ENCODE assay signal across 9 cellular contexts in genomic region chr11:85810521-85810870, GRCh38. TPM values are rescaled to one million over a fixed set of nuclear protein-coding genes. Genes with fewer than 3 reads are reported as not detected.
A peak's percentile ranks its signal among the peaks of the same experiment; 100 is the strongest.
DNase-seq lines count a peak whose midpoint lies in the region; ATAC-seq and TF ChIP-seq lines count a peak whose summit lies in the region.
"Had no signal": no experiment of that assay in that cellular context is flagged by ENCODE, and none has a peak within 500 bp of the region (broad histone marks: within the 10 kb centered on the region; RNA-seq: fewer than 3 reads in every experiment).

No MANE protein-coding gene starts in this region.

- H3K4me1 Mint-ChIP-seq in WTC11, result peaks cover 16% of the 10 kb centered on the region

- H3K4me3 Mint-ChIP-seq in WTC11, result peak overlapping the region; percentile 82

- no peaks in the 10 kb centered on the region for H3K36me3 ChIP-seq in heart right ventricle
- no peaks in the 10 kb centered on the region for H3K36me3 ChIP-seq in sigmoid colon

- peaks cover 5 to 20% (median 12%) of the 10 kb centered on the region in 9 donors for H3K4me1 ChIP-seq in heart right ventricle
- H3K4me1 ChIP-seq in sigmoid colon, result peaks cover 0 to 16% (median 7%) of the 10 kb centered on the region in 4 donors

- H3K9me3 Mint-ChIP-seq in WTC11, result no peaks in the 10 kb centered on the region

- TF ChIP-seq CTCF in WTC11 (IDR thresholded peaks at IDR 0.05), result no peak
- TF ChIP-seq CTCF in heart right ventricle (IDR thresholded peaks at IDR 0.05), result no peak
- TF ChIP-seq CTCF in sigmoid colon (IDR thresholded peaks at IDR 0.05), result no peak

- CTCF ChIA-PET in WTC11 (lab: Charles Lee), result interaction anchor here (1.1 to 1.7 kb wide), 9 partner anchors 11 to 182 kb away, joined by 3 to 16 read pairs (median 4); partner anchors contain the start of genes CCDC83, TMEM126A and TMEM126B

- WGBS in heart right ventricle, 2 donors, result 4 to 5% methylated on average over 10 of the region's 10 CpGs
- WGBS in sigmoid colon, 2 donors, result 2 to 3% methylated on average over 10 of the region's 10 CpGs

- peak; percentile 5 for ATAC-seq in GM19025 (IDR thresholded peaks at IDR 0.05; ENCODE audit: low read depth, unreplicated experiment)
- peak; percentile 33 for ATAC-seq in WTC11
- ATAC-seq in heart right ventricle, result peak in 5 of 8 donors; percentile 3 to 7 (median 6)
- no peak for ATAC-seq in HG03108 (IDR thresholded peaks at IDR 0.05; ENCODE audit: unreplicated experiment)
- ATAC-seq in GM21360 (IDR thresholded peaks at IDR 0.05; ENCODE audit: unreplicated experiment), result no peak

- H3K36me3 Mint-ChIP-seq in WTC11, result no peaks in the 10 kb centered on the region

- H3K27ac Mint-ChIP-seq in WTC11, result no peak overlapping the region

- H3K27me3 Mint-ChIP-seq in WTC11 (ENCODE audit: low read depth), result peaks cover 46% of the 10 kb centered on the region

- DNase-seq in WTC11 (ENCODE audit: low spot score) (peak; percentile 23), heart right ventricle (no peak), sigmoid colon (no peak), UCSD-AML1 (lab: John Stamatoyannopoulos, UW; ENCODE audit: unreplicated experiment) (no peak), NCI-H510A (lab: John Stamatoyannopoulos, UW) (no peak)

- no peak for TF ChIP-seq EP300 in sigmoid colon (IDR thresholded peaks at IDR 0.05)

- POLR2A ChIA-PET in WTC11 (lab: Charles Lee), result interaction anchor here (0.5 to 1.5 kb wide), 3 partner anchors 56 to 647 kb away, joined by 3 to 4 read pairs (median 3); partner anchors contain the start of gene TMEM126A

- H3K27ac ChIP-seq in heart right ventricle, result peak overlapping the region in 7 of 10 donors; percentile 17 to 72 (median 30)
- peak overlapping the region in 2 of 4 donors; percentile 40 to 63 for H3K27ac ChIP-seq in sigmoid colon
- H3K27ac ChIP-seq: epithelial cell of prostate had no signal

- intact Hi-C loops in heart right ventricle (cut with DNase I), result loop anchor here in 2 of 10 donors (10.0 kb wide), 1 partner anchor 116 kb away; no protein-coding TSS in a partner anchor
- intact Hi-C loops in sigmoid colon (cut with DNase I), result no loop called here

- H3K4me3 ChIP-seq in heart right ventricle (peak overlapping the region; percentile 49 to 82 (median 70)), sigmoid colon (peak overlapping the region; percentile 39 to 62 (median 60))

- H3K9me3 ChIP-seq in heart right ventricle (no peaks in the 10 kb centered on the region), sigmoid colon (no peaks in the 10 kb centered on the region)

- peaks cover 0 to 20% (median 0%) of the 10 kb centered on the region in 7 donors for H3K27me3 ChIP-seq in heart right ventricle
- no peaks in the 10 kb centered on the region for H3K27me3 ChIP-seq in sigmoid colon

- no peak for TF ChIP-seq POLR2A in sigmoid colon (IDR thresholded peaks at IDR 0.05)

TF ChIP-seq in WTC11, 78 proteins besides CTCF, POLR2A, EP300 and RAD21:
- TF ChIP-seq AR (CRISPR knock-in tag; IDR thresholded peaks at IDR 0.05) (no peak), TEAD4 (CRISPR knock-in tag; IDR thresholded peaks at IDR 0.05) (no peak), MXD4 (CRISPR knock-in tag; IDR thresholded peaks at IDR 0.05; ENCODE audit: borderline replicate concordance) (no peak), ZNF416 (CRISPR knock-in tag; IDR thresholded peaks at IDR 0.05) (no peak), JUN (CRISPR knock-in tag; IDR thresholded peaks at IDR 0.05) (no peak), TEAD1 (CRISPR knock-in tag; IDR thresholded peaks at IDR 0.05) (no peak), ZNF138 (CRISPR knock-in tag; conservative IDR thresholded peaks at IDR 0.05) (no peak), HMGA2 (CRISPR knock-in tag; IDR thresholded peaks at IDR 0.05) (no peak), MAX (CRISPR knock-in tag; IDR thresholded peaks at IDR 0.05) (no peak), CREM (CRISPR knock-in tag; IDR thresholded peaks at IDR 0.05) (no peak)
- TF ChIP-seq, protein P1, sequence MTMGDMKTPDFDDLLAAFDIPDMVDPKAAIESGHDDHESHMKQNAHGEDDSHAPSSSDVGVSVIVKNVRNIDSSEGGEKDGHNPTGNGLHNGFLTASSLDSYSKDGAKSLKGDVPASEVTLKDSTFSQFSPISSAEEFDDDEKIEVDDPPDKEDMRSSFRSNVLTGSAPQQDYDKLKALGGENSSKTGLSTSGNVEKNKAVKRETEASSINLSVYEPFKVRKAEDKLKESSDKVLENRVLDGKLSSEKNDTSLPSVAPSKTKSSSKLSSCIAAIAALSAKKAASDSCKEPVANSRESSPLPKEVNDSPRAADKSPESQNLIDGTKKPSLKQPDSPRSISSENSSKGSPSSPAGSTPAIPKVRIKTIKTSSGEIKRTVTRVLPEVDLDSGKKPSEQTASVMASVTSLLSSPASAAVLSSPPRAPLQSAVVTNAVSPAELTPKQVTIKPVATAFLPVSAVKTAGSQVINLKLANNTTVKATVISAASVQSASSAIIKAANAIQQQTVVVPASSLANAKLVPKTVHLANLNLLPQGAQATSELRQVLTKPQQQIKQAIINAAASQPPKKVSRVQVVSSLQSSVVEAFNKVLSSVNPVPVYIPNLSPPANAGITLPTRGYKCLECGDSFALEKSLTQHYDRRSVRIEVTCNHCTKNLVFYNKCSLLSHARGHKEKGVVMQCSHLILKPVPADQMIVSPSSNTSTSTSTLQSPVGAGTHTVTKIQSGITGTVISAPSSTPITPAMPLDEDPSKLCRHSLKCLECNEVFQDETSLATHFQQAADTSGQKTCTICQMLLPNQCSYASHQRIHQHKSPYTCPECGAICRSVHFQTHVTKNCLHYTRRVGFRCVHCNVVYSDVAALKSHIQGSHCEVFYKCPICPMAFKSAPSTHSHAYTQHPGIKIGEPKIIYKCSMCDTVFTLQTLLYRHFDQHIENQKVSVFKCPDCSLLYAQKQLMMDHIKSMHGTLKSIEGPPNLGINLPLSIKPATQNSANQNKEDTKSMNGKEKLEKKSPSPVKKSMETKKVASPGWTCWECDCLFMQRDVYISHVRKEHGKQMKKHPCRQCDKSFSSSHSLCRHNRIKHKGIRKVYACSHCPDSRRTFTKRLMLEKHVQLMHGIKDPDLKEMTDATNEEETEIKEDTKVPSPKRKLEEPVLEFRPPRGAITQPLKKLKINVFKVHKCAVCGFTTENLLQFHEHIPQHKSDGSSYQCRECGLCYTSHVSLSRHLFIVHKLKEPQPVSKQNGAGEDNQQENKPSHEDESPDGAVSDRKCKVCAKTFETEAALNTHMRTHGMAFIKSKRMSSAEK (CRISPR knock-in tag; IDR thresholded peaks at IDR 0.05; ENCODE audit: borderline replicate concordance), result no peak

RNA-seq across cellular contexts. Expression of gene SYTL2, which starts 0.4 kb away (rescaled TPM):
- total RNA-seq in WTC11 (2021) (4.3 to 7.1 TPM (median 6.5 TPM) in 3 replicates), heart right ventricle (10 to 100 TPM in 1 of 10 donors, 1 to 10 TPM in 9; 3.5 to 16.1 (median 5.3) TPM), sigmoid colon (10 to 100 TPM in 2 of 4 donors, 1 to 10 TPM in 2; 9.0 to 30.2 (median 11.9) TPM)
- polyA plus RNA-seq in heart right ventricle (1 to 10 TPM; 2.9 to 5.3 TPM), sigmoid colon (100 to 1,000 TPM in 1 of 3 donors, 10 to 100 TPM in 2; 41.0 to 104 (median 96.6) TPM)

RNA-seq across cellular contexts. Expression of gene CCDC83, which starts 44.7 kb away (rescaled TPM):
- not detected in 3 replicates for total RNA-seq in WTC11 (2021)
- total RNA-seq in heart right ventricle, result not detected
- not detected for polyA plus RNA-seq in heart right ventricle
- not detected for total RNA-seq in sigmoid colon
- polyA plus RNA-seq in sigmoid colon, result not detected

Comparison
In these comparisons a context has a peak if more than half of its experiments do, and no peak if none do; other contexts are left out.
1. ATAC-seq: peak in GM19025 (single experiment), WTC11 (single experiment) and heart right ventricle (5 of 8); none in HG03108 (single experiment) and GM21360 (single experiment).